10 cellular contexts compared by ENCODE assay signal in the genomic region with DNA sequence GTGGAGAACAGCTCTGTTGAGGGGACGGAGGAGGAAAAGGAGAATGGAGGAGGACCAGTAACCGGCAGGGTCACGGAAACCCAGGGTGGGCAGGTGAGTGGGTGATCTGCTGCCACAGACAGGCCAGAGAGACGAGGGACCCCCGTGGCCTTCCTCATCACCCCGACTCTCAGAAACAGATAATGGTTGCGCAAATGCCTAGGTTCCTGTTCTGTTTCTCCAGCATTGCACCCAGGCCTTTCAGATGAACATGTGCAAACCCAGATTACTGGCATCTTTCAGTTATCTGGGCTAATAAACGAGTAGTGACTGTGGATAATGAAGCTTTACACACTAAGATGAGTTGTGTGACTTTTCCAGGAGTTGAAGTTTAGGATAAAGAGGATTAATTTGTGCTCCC. TPM values are rescaled to one million over a fixed set of nuclear protein-coding genes. Genes with fewer than 3 reads are reported as not detected.
DNase-seq lines count a peak whose midpoint lies in the region; ATAC-seq and TF ChIP-seq lines count a peak whose summit lies in the region.
"Had no signal": no experiment of that assay in that cellular context is flagged by ENCODE, and none has a peak within 500 bp of the region (broad histone marks: within the 10 kb centered on the region; RNA-seq: fewer than 3 reads in every experiment).

No MANE protein-coding gene starts in this region.

- POLR2A ChIA-PET in activated CD8-positive, alpha-beta T cell treated with anti-CD3 and anti-CD28 coated beads for 36 hours (lab: Charles Lee): interaction anchor here (1.1 to 1.2 kb wide), 2 partner anchors 20 to 27 kb away, joined by 3 read pairs; no protein-coding TSS in a partner anchor

- peak overlapping the region; percentile 96 for H3K27ac Mint-ChIP-seq in activated CD8-positive, alpha-beta T cell treated with anti-CD3 and anti-CD28 coated beads for 36 hours
- peak overlapping the region; percentile 16 to 64 (median 51) for H3K27ac Mint-ChIP-seq in nephron

- no peak for TF ChIP-seq CTCF in activated CD8-positive, alpha-beta T cell treated with anti-CD3 and anti-CD28 coated beads for 36 hours (IDR thresholded peaks at IDR 0.05)
- TF ChIP-seq CTCF in nephron (IDR thresholded peaks at IDR 0.05; ENCODE audit: unreplicated experiment in 3 of 3): no peak

- no peaks in the 10 kb centered on the region for H3K27me3 Mint-ChIP-seq in activated CD8-positive, alpha-beta T cell treated with anti-CD3 and anti-CD28 coated beads for 36 hours
- no peaks in the 10 kb centered on the region for H3K27me3 Mint-ChIP-seq in nephron (ENCODE audit: low read depth)

- CTCF ChIA-PET in activated CD8-positive, alpha-beta T cell treated with anti-CD3 and anti-CD28 coated beads for 36 hours (lab: Charles Lee): interaction anchor here (0.8 to 2.5 kb wide), 3 partner anchors 12 to 123 kb away, joined by 3 to 7 read pairs (median 3); no protein-coding TSS in a partner anchor

- no peak for TF ChIP-seq POLR2A in GM18505 (IDR thresholded peaks at IDR 0.05; ENCODE audit: borderline replicate concordance, extremely low read depth, insufficient read depth, insufficient read length)

- DNase-seq in SIG-M5 treated with dmso at 0.1 percent for 504 hours (lab: John Stamatoyannopoulos, UW; ENCODE audit: unreplicated experiment) (peak; percentile 56), SIG-M5 (lab: John Stamatoyannopoulos, UW) (no peak), Kasumi-1 (lab: John Stamatoyannopoulos, UW) (peak; percentile 49 to 50), HuH-7.5 (ENCODE audit: low spot score) (no peak)
- DNase-seq in activated CD8-positive, alpha-beta T cell treated with anti-CD3 and anti-CD28 coated beads for 36 hours: no peak
- DNase-seq in effector CD8-positive, alpha-beta T cell (lab: John Stamatoyannopoulos, UW): no peak
- DNase-seq: DMS153, testis had no signal

- H3K4me1 Mint-ChIP-seq in activated CD8-positive, alpha-beta T cell treated with anti-CD3 and anti-CD28 coated beads for 36 hours (ENCODE audit: low read depth): peaks cover 76% of the 10 kb centered on the region
- peaks cover 62% of the 10 kb centered on the region for H3K4me1 Mint-ChIP-seq in nephron

- H3K4me3 Mint-ChIP-seq in activated CD8-positive, alpha-beta T cell treated with anti-CD3 and anti-CD28 coated beads for 36 hours: peak overlapping the region; percentile 80
- no peak overlapping the region for H3K4me3 Mint-ChIP-seq in nephron

- H3K9me3 Mint-ChIP-seq in activated CD8-positive, alpha-beta T cell treated with anti-CD3 and anti-CD28 coated beads for 36 hours: peaks cover 9% of the 10 kb centered on the region
- H3K9me3 Mint-ChIP-seq in nephron: peaks cover 3% of the 10 kb centered on the region

- intact Hi-C loops in activated CD8-positive, alpha-beta T cell treated with anti-CD3 and anti-CD28 coated beads for 36 hours (cut with micrococcal nuclease): loop anchor here (5.0 kb wide), 1 partner anchor 44 kb away; no protein-coding TSS in a partner anchor

- H3K36me3 Mint-ChIP-seq in activated CD8-positive, alpha-beta T cell treated with anti-CD3 and anti-CD28 coated beads for 36 hours (ENCODE audit: low read depth): peaks cover 20% of the 10 kb centered on the region
- peaks cover 15% of the 10 kb centered on the region for H3K36me3 Mint-ChIP-seq in nephron (ENCODE audit: low read depth)

- no peak for ATAC-seq in activated CD8-positive, alpha-beta T cell treated with anti-CD3 and anti-CD28 coated beads for 36 hours
- ATAC-seq in GM18505 (IDR thresholded peaks at IDR 0.05; ENCODE audit: unreplicated experiment): no peak

RNA-seq across cellular contexts. Expression of a gene that starts 46.5 kb away (rescaled TPM):
- total RNA-seq in activated CD8-positive, alpha-beta T cell treated with anti-CD3 and anti-CD28 coated beads for 36 hours: 10 to 100 TPM; 15.5 to 16.4 TPM

Comparison
In these comparisons a context has a peak if more than half of its experiments do, and no peak if none do; other contexts are left out.
1. DNase-seq: peak in SIG-M5 treated with dmso at 0.1 percent for 504 hours (single experiment) and Kasumi-1 (2 of 2); none in SIG-M5 (single experiment), activated CD8-positive, alpha-beta T cell treated with anti-CD3 and anti-CD28 coated beads for 36 hours (single experiment), HuH-7.5 (single experiment) and effector CD8-positive, alpha-beta T cell (single experiment).